Comparison of ENCODE assay signal across 8 cellular contexts in genomic region chr14:76904740-76905569, GRCh38.
DNase-seq lines count a peak whose midpoint lies in the region; ATAC-seq and TF ChIP-seq lines count a peak whose summit lies in the region.

No MANE protein-coding gene starts in this region.

- H3K27me3 ChIP-seq in GM23338 (ENCODE audit: insufficient read depth), result no peaks in the 10 kb centered on the region
- H3K27me3 ChIP-seq in naive thymus-derived CD4-positive, alpha-beta T cell (ENCODE audit: control insufficient read depth in 2 of 2, insufficient read depth in 2 of 2, low read length in 2 of 2), result no peaks in the 10 kb centered on the region
- H3K27me3 ChIP-seq in WERI-Rb-1 (ENCODE audit: insufficient read depth, low read depth, severe bottlenecking), result no peaks in the 10 kb centered on the region

- H3K4me1 ChIP-seq in GM23338 (ENCODE audit: insufficient read depth), result no peaks in the 10 kb centered on the region
- peaks cover 18 to 24% of the 10 kb centered on the region in 2 donors for H3K4me1 ChIP-seq in naive thymus-derived CD4-positive, alpha-beta T cell (ENCODE audit: control insufficient read depth in 2 of 2, insufficient read depth in 2 of 2, low read length in 2 of 2)

- intact Hi-C loops in dendritic cell treated with granulocyte-macrophage colony-stimulating factor and Interleukin-4, amounts not matched to agents 40 ng/mL and 50 ng/mL, for 4 days (cut with micrococcal nuclease), result no loop called here
- intact Hi-C loops in naive thymus-derived CD4-positive, alpha-beta T cell (cut with micrococcal nuclease), result loop anchor here in 1 of 2 donors (5.0 kb wide), 1 partner anchor 93 kb away; the partner anchor contains the start of gene ANGEL1

- no peak overlapping the region for H3K4me2 ChIP-seq in GM23338

- H3K27ac ChIP-seq in GM23338 (ENCODE audit: low read depth) (no peak overlapping the region), WERI-Rb-1 (no peak overlapping the region)
- H3K27ac ChIP-seq in naive thymus-derived CD4-positive, alpha-beta T cell (ENCODE audit: low read depth, low read length), result no peak overlapping the region

- CTCF ChIA-PET in naive thymus-derived CD4-positive, alpha-beta T cell (lab: Charles Lee), result interaction anchor here (0.8 to 1.4 kb wide), 7 partner anchors 8 to 166 kb away, joined by 3 to 11 read pairs (median 4); no protein-coding TSS in a partner anchor

- no peaks in the 10 kb centered on the region for H4K20me1 ChIP-seq in GM23338 (replicated peaks; ENCODE audit: insufficient read depth)

- H3K36me3 ChIP-seq in GM23338 (ENCODE audit: insufficient read depth) (no peaks in the 10 kb centered on the region), WERI-Rb-1 (no peaks in the 10 kb centered on the region)
- H3K36me3 ChIP-seq in naive thymus-derived CD4-positive, alpha-beta T cell (ENCODE audit: control insufficient read depth in 2 of 3, insufficient read depth in 3 of 3, low read length in 3 of 3), result no peaks in the 10 kb centered on the region

- no peak overlapping the region for H3K4me3 ChIP-seq in GM23338
- peak overlapping the region; percentile 1 for H3K4me3 ChIP-seq in naive thymus-derived CD4-positive, alpha-beta T cell (ENCODE audit: low read length)
- no peak overlapping the region for H3K4me3 ChIP-seq in WERI-Rb-1 (ENCODE audit: low read depth, low read length)

- H3K36me3 Mint-ChIP-seq in GM23338 (ENCODE audit: low read depth), result 0 out of 3 replicates have a peak, but pooled peaks cover 3% of the 10 kb centered on the region
- H3K36me3 Mint-ChIP-seq in dendritic cell treated with granulocyte-macrophage colony-stimulating factor and Interleukin-4, amounts not matched to agents 40 ng/mL and 50 ng/mL, for 4 days (ENCODE audit: low read depth), result no peaks in the 10 kb centered on the region
- H3K36me3 Mint-ChIP-seq in naive thymus-derived CD4-positive, alpha-beta T cell, result peaks cover 0 to 11% (median 0%) of the 10 kb centered on the region in 5 donors

- H3K9me3 Mint-ChIP-seq in GM23338, result peaks cover 9% of the 10 kb centered on the region
- no peaks in the 10 kb centered on the region for H3K9me3 Mint-ChIP-seq in dendritic cell treated with granulocyte-macrophage colony-stimulating factor and Interleukin-4, amounts not matched to agents 40 ng/mL and 50 ng/mL, for 4 days
- peaks cover 0 to 7% (median 0%) of the 10 kb centered on the region in 11 donors for H3K9me3 Mint-ChIP-seq in naive thymus-derived CD4-positive, alpha-beta T cell

- H3K9me3 ChIP-seq in naive thymus-derived CD4-positive, alpha-beta T cell (ENCODE audit: control insufficient read depth in 2 of 3, low read length in 3 of 3), result no peaks in the 10 kb centered on the region
- H3K9me3 ChIP-seq in WERI-Rb-1 (ENCODE audit: severe bottlenecking), result no peaks in the 10 kb centered on the region

- 0 out of 2 replicates have a peak, but pooled peaks cover 2% of the 10 kb centered on the region for H3F3A ChIP-seq in GM23338 (replicated peaks; ENCODE audit: low read depth)

- peak; percentile 37 for ATAC-seq in GM23338
- ATAC-seq in naive thymus-derived CD4-positive, alpha-beta T cell, result peak; percentile 80

- H3K9me2 ChIP-seq in GM23338 (ENCODE audit: insufficient read depth), result peaks cover 4% of the 10 kb centered on the region; the same call in 1 of the 2 replicates

- peaks cover 15% of the 10 kb centered on the region for H3K27me3 Mint-ChIP-seq in GM23338 (ENCODE audit: insufficient read depth, low read depth, poor library complexity)
- peaks cover 20% of the 10 kb centered on the region for H3K27me3 Mint-ChIP-seq in dendritic cell treated with granulocyte-macrophage colony-stimulating factor and Interleukin-4, amounts not matched to agents 40 ng/mL and 50 ng/mL, for 4 days
- peaks cover 0 to 8% (median 0%) of the 10 kb centered on the region in 5 donors for H3K27me3 Mint-ChIP-seq in naive thymus-derived CD4-positive, alpha-beta T cell

- H3K4me1 Mint-ChIP-seq in GM23338, result peaks cover 7% of the 10 kb centered on the region; the same call in 2 of the 3 replicates
- H3K4me1 Mint-ChIP-seq in dendritic cell treated with granulocyte-macrophage colony-stimulating factor and Interleukin-4, amounts not matched to agents 40 ng/mL and 50 ng/mL, for 4 days (ENCODE audit: low read depth), result peaks cover 31% of the 10 kb centered on the region
- peaks cover 23 to 41% (median 27%) of the 10 kb centered on the region in 7 donors for H3K4me1 Mint-ChIP-seq in naive thymus-derived CD4-positive, alpha-beta T cell

- TF ChIP-seq CTCF in GM23338 (conservative IDR thresholded peaks at IDR 0.05; ENCODE audit: low read depth in 2 of 2), result no peak
- TF ChIP-seq CTCF in WERI-Rb-1 (IDR thresholded peaks at IDR 0.05; ENCODE audit: low read depth, low read length), result no peak

- H3K4me3 Mint-ChIP-seq in GM23338, result no peak overlapping the region
- H3K4me3 Mint-ChIP-seq in dendritic cell treated with granulocyte-macrophage colony-stimulating factor and Interleukin-4, amounts not matched to agents 40 ng/mL and 50 ng/mL, for 4 days, result no peak overlapping the region
- peak overlapping the region in 9 of 10 donors; percentile 59 to 81 (median 71) for H3K4me3 Mint-ChIP-seq in naive thymus-derived CD4-positive, alpha-beta T cell

- H3K27ac Mint-ChIP-seq in GM23338, result no peak overlapping the region
- peak overlapping the region; percentile 85 for H3K27ac Mint-ChIP-seq in dendritic cell treated with granulocyte-macrophage colony-stimulating factor and Interleukin-4, amounts not matched to agents 40 ng/mL and 50 ng/mL, for 4 days
- peak overlapping the region; percentile 43 to 97 (median 83) for H3K27ac Mint-ChIP-seq in naive thymus-derived CD4-positive, alpha-beta T cell

- POLR2A ChIA-PET in naive thymus-derived CD4-positive, alpha-beta T cell (lab: Charles Lee), result interaction anchor here (0.6 to 1.2 kb wide), 5 partner anchors 9 to 124 kb away, joined by 3 to 5 read pairs (median 3); no protein-coding TSS in a partner anchor

- peak overlapping the region; percentile 74 for H2AFZ ChIP-seq in GM23338

- H3K79me2 ChIP-seq in GM23338 (replicated peaks; ENCODE audit: insufficient read depth), result no peaks in the 10 kb centered on the region

- DNase-seq in EL, result peak; percentile 100
- DNase-seq in GM23338 (ENCODE audit: low spot score), result no peak
- DNase-seq in NCI-H1417 treated with DMSO at 0.1 percent for 48 hours (lab: John Stamatoyannopoulos, UW), result peak; percentile 78
- peak; percentile 51 to 72 for DNase-seq in activated CD4-positive, alpha-beta T cell treated with anti-CD3 and anti-CD28 coated beads for 24 hours (ENCODE audit: low read depth in 2 of 2)
- DNase-seq in naive thymus-derived CD4-positive, alpha-beta T cell, result peak in 8 of 9 donors; percentile 51 to 73 (median 62)
- DNase-seq in stimulated activated naive CD4-positive, alpha-beta T cell (lab: John Stamatoyannopoulos, UW), result peak; percentile 47 to 64 (median 54)
- no peak for DNase-seq in WERI-Rb-1

TF ChIP-seq in GM23338, 12 proteins besides CTCF, POLR2A, EP300 and RAD21 (continues in another document):
- TF ChIP-seq ZNF331 (CRISPR knock-in tag; IDR thresholded peaks at IDR 0.05; ENCODE audit: low read depth), result no peak
- no peak for TF ChIP-seq CREB1 (CRISPR knock-in tag; IDR thresholded peaks at IDR 0.05; ENCODE audit: low read depth)
- TF ChIP-seq JUNB (IDR thresholded peaks at IDR 0.05; ENCODE audit: unreplicated experiment), result no peak
- TF ChIP-seq EZH2phosphoT487 (IDR thresholded peaks at IDR 0.05; ENCODE audit: unreplicated experiment), result no peak
- TF ChIP-seq POLR2AphosphoS5 (IDR thresholded peaks at IDR 0.05; ENCODE audit: low read depth), result no peak
- no peak for TF ChIP-seq STAT1 (IDR thresholded peaks at IDR 0.05; ENCODE audit: unreplicated experiment)
- no peak for TF ChIP-seq NANOG (IDR thresholded peaks at IDR 0.05; ENCODE audit: borderline replicate concordance)
- no peak for TF ChIP-seq REST (IDR thresholded peaks at IDR 0.05; ENCODE audit: unreplicated experiment)

Comparison
In these comparisons a context has a peak if more than half of its experiments do, and no peak if none do; other contexts are left out.
1. DNase-seq: peak in EL (single experiment), NCI-H1417 treated with DMSO at 0.1 percent for 48 hours (single experiment), activated CD4-positive, alpha-beta T cell treated with anti-CD3 and anti-CD28 coated beads for 24 hours (2 of 2), naive thymus-derived CD4-positive, alpha-beta T cell (8 of 9) and stimulated activated naive CD4-positive, alpha-beta T cell (6 of 6); none in GM23338 (single experiment) and WERI-Rb-1 (single experiment).
2. H3K4me3 Mint-ChIP-seq: peak in naive thymus-derived CD4-positive, alpha-beta T cell (9 of 10); none in GM23338 (single experiment) and dendritic cell treated with granulocyte-macrophage colony-stimulating factor and Interleukin-4, amounts not matched to agents 40 ng/mL and 50 ng/mL, for 4 days (single experiment).